ENCODE assay signal across 1 cellular context in the genomic region with DNA sequence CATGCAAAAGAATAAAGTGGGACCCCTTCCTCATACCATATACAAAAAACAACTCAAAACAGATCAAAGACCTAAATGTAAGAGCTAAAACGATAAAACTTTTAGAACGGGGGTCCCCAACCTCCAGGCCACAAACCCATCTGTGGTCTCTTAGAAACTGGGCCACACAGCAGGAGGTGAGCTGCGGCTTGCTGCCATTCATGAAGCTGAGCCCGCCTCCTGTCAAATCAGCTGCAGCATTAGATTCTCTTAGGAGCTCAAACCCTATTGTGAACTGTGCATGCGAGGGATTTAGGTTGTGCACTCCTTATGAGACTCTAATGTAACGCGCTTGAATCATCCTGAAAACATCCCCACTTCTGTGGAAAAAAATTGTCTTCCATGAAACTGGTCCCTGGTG.
TF ChIP-seq lines count a peak whose summit lies in the region.

No MANE protein-coding gene starts in this region.

TF ChIP-seq in K562, 482 proteins besides CTCF, POLR2A, EP300 and RAD21:
- TF ChIP-seq, protein P1, sequence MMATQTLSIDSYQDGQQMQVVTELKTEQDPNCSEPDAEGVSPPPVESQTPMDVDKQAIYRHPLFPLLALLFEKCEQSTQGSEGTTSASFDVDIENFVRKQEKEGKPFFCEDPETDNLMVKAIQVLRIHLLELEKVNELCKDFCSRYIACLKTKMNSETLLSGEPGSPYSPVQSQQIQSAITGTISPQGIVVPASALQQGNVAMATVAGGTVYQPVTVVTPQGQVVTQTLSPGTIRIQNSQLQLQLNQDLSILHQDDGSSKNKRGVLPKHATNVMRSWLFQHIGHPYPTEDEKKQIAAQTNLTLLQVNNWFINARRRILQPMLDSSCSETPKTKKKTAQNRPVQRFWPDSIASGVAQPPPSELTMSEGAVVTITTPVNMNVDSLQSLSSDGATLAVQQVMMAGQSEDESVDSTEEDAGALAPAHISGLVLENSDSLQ (IDR thresholded peaks at IDR 0.05): peak; percentile 84
- no peak for TF ChIP-seq ZNF224 (CRISPR knock-in tag; IDR thresholded peaks at IDR 0.05)
- TF ChIP-seq, protein P2, sequence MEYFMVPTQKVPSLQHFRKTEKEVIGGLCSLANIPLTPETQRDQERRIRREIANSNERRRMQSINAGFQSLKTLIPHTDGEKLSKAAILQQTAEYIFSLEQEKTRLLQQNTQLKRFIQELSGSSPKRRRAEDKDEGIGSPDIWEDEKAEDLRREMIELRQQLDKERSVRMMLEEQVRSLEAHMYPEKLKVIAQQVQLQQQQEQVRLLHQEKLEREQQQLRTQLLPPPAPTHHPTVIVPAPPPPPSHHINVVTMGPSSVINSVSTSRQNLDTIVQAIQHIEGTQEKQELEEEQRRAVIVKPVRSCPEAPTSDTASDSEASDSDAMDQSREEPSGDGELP (CRISPR knock-in tag; IDR thresholded peaks at IDR 0.05; ENCODE audit: borderline replicate concordance): peak; percentile 19; the same call in 1 of the 2 replicates
- TF ChIP-seq, protein P3, sequence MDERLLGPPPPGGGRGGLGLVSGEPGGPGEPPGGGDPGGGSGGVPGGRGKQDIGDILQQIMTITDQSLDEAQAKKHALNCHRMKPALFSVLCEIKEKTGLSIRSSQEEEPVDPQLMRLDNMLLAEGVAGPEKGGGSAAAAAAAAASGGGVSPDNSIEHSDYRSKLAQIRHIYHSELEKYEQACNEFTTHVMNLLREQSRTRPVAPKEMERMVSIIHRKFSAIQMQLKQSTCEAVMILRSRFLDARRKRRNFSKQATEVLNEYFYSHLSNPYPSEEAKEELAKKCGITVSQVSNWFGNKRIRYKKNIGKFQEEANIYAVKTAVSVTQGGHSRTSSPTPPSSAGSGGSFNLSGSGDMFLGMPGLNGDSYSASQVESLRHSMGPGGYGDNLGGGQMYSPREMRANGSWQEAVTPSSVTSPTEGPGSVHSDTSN (CRISPR knock-in tag; IDR thresholded peaks at IDR 0.05; ENCODE audit: low read depth): no peak
- TF ChIP-seq, protein P3 (tag; conservative IDR thresholded peaks at IDR 0.05; ENCODE audit: low read depth): peak; percentile 54; the same call in 1 of the 2 replicates
- no peak for TF ChIP-seq ZC3H11A (IDR thresholded peaks at IDR 0.05; ENCODE audit: low read depth, low read length)
- TF ChIP-seq CXXC5 (CRISPR knock-in tag; IDR thresholded peaks at IDR 0.05): peak; percentile 22; the same call in 1 of the 2 replicates
